7 cellular contexts compared by ENCODE assay signal in genomic region chr7:158331826-158332450, GRCh38.
A peak's percentile ranks its signal among the peaks of the same experiment; 100 is the strongest.
DNase-seq lines count a peak whose midpoint lies in the region; ATAC-seq and TF ChIP-seq lines count a peak whose summit lies in the region.
"Not testable (repeated sequence)": the region's sequence is repeated elsewhere in the genome, so short reads cannot be mapped to it uniquely, and the experiment has no call there.

No MANE protein-coding gene starts in this region.

- H3K4me1 Mint-ChIP-seq in activated T-helper 17 cell treated with anti-CD3 and anti-CD28 coated beads, Interleukin-2, amount 50 U/mL, for 72 hours: peaks cover 26% of the 10 kb centered on the region
- H3K4me1 Mint-ChIP-seq in endothelial cell (ENCODE audit: unreplicated experiment); osteocyte (ENCODE audit: unreplicated experiment): not testable (repeated sequence)

- not testable (repeated sequence) for TF ChIP-seq CTCF in coronary artery (IDR thresholded peaks at IDR 0.05); endothelial cell (IDR thresholded peaks at IDR 0.05; ENCODE audit: unreplicated experiment); osteocyte (IDR thresholded peaks at IDR 0.05)

- not testable (repeated sequence) for H3K36me3 ChIP-seq in SJCRH30

- H3K4me3 Mint-ChIP-seq in activated T-helper 17 cell treated with anti-CD3 and anti-CD28 coated beads, Interleukin-2, amount 50 U/mL, for 72 hours; osteocyte (ENCODE audit: unreplicated experiment): not testable (repeated sequence)
- peak overlapping the region; percentile 5 for H3K4me3 Mint-ChIP-seq in endothelial cell (ENCODE audit: unreplicated experiment)

- H3K27ac Mint-ChIP-seq in activated T-helper 17 cell treated with anti-CD3 and anti-CD28 coated beads, Interleukin-2, amount 50 U/mL, for 72 hours: peak overlapping the region; percentile 48
- H3K27ac Mint-ChIP-seq in endothelial cell (ENCODE audit: unreplicated experiment): peak overlapping the region; percentile 1
- not testable (repeated sequence) for H3K27ac Mint-ChIP-seq in osteocyte (ENCODE audit: unreplicated experiment)

- H3K9me3 ChIP-seq in SJCRH30 (replicated peaks): not testable (repeated sequence)

- not testable (repeated sequence) for H3K27me3 Mint-ChIP-seq in activated T-helper 17 cell treated with anti-CD3 and anti-CD28 coated beads, Interleukin-2, amount 50 U/mL, for 72 hours; osteocyte (ENCODE audit: unreplicated experiment)
- H3K27me3 Mint-ChIP-seq in endothelial cell (ENCODE audit: unreplicated experiment): peaks cover 28% of the 10 kb centered on the region

- not testable (repeated sequence) for H3K4me3 ChIP-seq in SJCRH30, coronary artery

- not testable (repeated sequence) for ATAC-seq in activated T-helper 17 cell treated with anti-CD3 and anti-CD28 coated beads, Interleukin-2, amount 50 U/mL, for 72 hours (replicated peaks)

- DNase-seq in SJCRH30: peak; percentile 30 to 47
- DNase-seq in coronary artery (ENCODE audit: low spot score): peak; percentile 49
- not testable (repeated sequence) for DNase-seq in endothelial cell (ENCODE audit: low spot score)
- peak; percentile 33 for DNase-seq in mesenteric fat pad (ENCODE audit: low spot score)
- peak; percentile 62 for DNase-seq in osteocyte (ENCODE audit: extremely low spot score, unreplicated experiment)
- peak; percentile 3 for DNase-seq in superior temporal gyrus (ENCODE audit: extremely low spot score)

- peaks cover 33% of the 10 kb centered on the region for H3K9me3 Mint-ChIP-seq in activated T-helper 17 cell treated with anti-CD3 and anti-CD28 coated beads, Interleukin-2, amount 50 U/mL, for 72 hours
- peaks cover 49% of the 10 kb centered on the region for H3K9me3 Mint-ChIP-seq in endothelial cell (ENCODE audit: unreplicated experiment)
- H3K9me3 Mint-ChIP-seq in osteocyte (ENCODE audit: unreplicated experiment): peaks cover 39% of the 10 kb centered on the region

- H3K36me3 Mint-ChIP-seq in activated T-helper 17 cell treated with anti-CD3 and anti-CD28 coated beads, Interleukin-2, amount 50 U/mL, for 72 hours (ENCODE audit: low read depth); osteocyte (ENCODE audit: unreplicated experiment): not testable (repeated sequence)
- H3K36me3 Mint-ChIP-seq in endothelial cell (ENCODE audit: low read depth, unreplicated experiment): peaks cover 33% of the 10 kb centered on the region

- not testable (repeated sequence) for H3K27me3 ChIP-seq in SJCRH30

- not testable (repeated sequence) for H3K27ac ChIP-seq in SJCRH30, coronary artery

- not testable (repeated sequence) for H3K4me1 ChIP-seq in SJCRH30
